17 cellular contexts compared by ENCODE assay signal in the genomic region with DNA sequence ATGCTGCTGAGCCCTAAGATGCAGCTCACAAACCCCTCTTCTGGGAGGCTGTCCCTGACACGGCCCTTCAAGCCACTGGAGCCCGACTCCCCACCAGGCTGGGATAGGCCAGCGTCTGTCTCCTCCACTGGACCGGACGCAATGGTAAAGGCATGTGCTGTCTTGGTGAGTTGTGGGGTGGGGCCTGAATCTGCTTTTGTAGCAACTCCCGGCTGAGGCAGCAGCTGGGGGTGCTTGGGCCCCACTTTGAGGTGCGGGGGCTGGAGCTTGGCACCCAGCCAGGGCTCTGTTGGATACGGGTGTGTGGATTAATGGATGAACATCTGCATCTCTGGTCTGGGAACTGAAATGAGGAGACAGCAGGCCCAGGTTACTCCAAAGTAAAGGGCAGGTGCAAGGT. TPM values are rescaled to one million over a fixed set of nuclear protein-coding genes. Genes with fewer than 3 reads are reported as not detected.
DNase-seq lines count a peak whose midpoint lies in the region; ATAC-seq lines count a peak whose summit lies in the region.
"Had no signal": no experiment of that assay in that cellular context is flagged by ENCODE, and none has a peak within 500 bp of the region (broad histone marks: within the 10 kb centered on the region; RNA-seq: fewer than 3 reads in every experiment).

No MANE protein-coding gene starts in this region.

- H3K27me3 Mint-ChIP-seq in central memory CD8-positive, alpha-beta T cell, result no peaks in the 10 kb centered on the region

- no peak overlapping the region for H2BK120ac ChIP-seq in neuronal stem cell (ENCODE audit: low read depth, low read length)

- H3K4me3 ChIP-seq in neuronal stem cell (ENCODE audit: low read length in 2 of 2), result no peak overlapping the region
- H3K4me3 ChIP-seq: cardiac muscle cell, Peyer's patch, right lobe of liver, thoracic aorta had no signal

- H4K91ac ChIP-seq in neuronal stem cell (ENCODE audit: low read depth, low read length, poor library complexity), result no peak overlapping the region

- no peak overlapping the region for H3K14ac ChIP-seq in neuronal stem cell (ENCODE audit: low read length)

- H2BK12ac ChIP-seq in neuronal stem cell (ENCODE audit: low read length), result peak overlapping the region; percentile 41

- H3K4me2 ChIP-seq in neuronal stem cell (ENCODE audit: insufficient read depth, low read length, poor library complexity, severe bottlenecking), result no peak overlapping the region

- H3K79me1 ChIP-seq in neuronal stem cell (ENCODE audit: low read depth, low read length), result peaks cover 6% of the 10 kb centered on the region

- H3K9me3 ChIP-seq in neuronal stem cell (replicated peaks in 1 of 2; ENCODE audit: control insufficient read depth in 2 of 2, insufficient read depth in 1 of 2, low read depth in 1 of 2, low read length in 2 of 2), result no peaks in the 10 kb centered on the region
- H3K9me3 ChIP-seq: Peyer's patch, right lobe of liver, thoracic aorta had no signal

- H3K4me1 Mint-ChIP-seq in central memory CD8-positive, alpha-beta T cell, result peaks cover 40% of the 10 kb centered on the region

- peak overlapping the region; percentile 25 for H3K4me3 Mint-ChIP-seq in central memory CD8-positive, alpha-beta T cell

- no peak overlapping the region for H3K27ac Mint-ChIP-seq in central memory CD8-positive, alpha-beta T cell (ENCODE audit: low read depth)

- no peak overlapping the region for H2AFZ ChIP-seq in neuronal stem cell (ENCODE audit: low read length)

- H2BK5ac ChIP-seq in neuronal stem cell (ENCODE audit: low read length), result peak overlapping the region; percentile 53

- H2AK5ac ChIP-seq in neuronal stem cell (ENCODE audit: low read depth, low read length), result no peak overlapping the region

- H3K4me1 ChIP-seq in neuronal stem cell (ENCODE audit: control insufficient read depth in 2 of 2, insufficient read depth in 1 of 2, low read depth in 1 of 2, low read length in 2 of 2), result peaks cover 8 to 12% of the 10 kb centered on the region in 2 donors
- H3K4me1 ChIP-seq: right lobe of liver had no signal

- no peak overlapping the region for H3K23ac ChIP-seq in neuronal stem cell (ENCODE audit: low read depth, low read length, poor library complexity)

- no peak overlapping the region for H3K4ac ChIP-seq in neuronal stem cell (ENCODE audit: low read length)

- no CpG with 5 or more reads among the region's 8 CpGs for WGBS in neuronal stem cell (ENCODE audit: extremely low coverage in 2 of 2, insufficient read length in 2 of 2, insufficient replicate concordance in 1 of 2), 2 donors

- no peak overlapping the region for H3K27ac ChIP-seq in neuronal stem cell (replicated peaks; ENCODE audit: low read length)
- H3K27ac ChIP-seq: 22Rv1, cardiac muscle cell, right lobe of liver, thoracic aorta had no signal

- H4K8ac ChIP-seq in neuronal stem cell (ENCODE audit: low read depth, low read length), result no peak overlapping the region

- no peaks in the 10 kb centered on the region for H3K9me3 Mint-ChIP-seq in central memory CD8-positive, alpha-beta T cell

- no peak overlapping the region for H3K9ac ChIP-seq in neuronal stem cell (ENCODE audit: low read depth, low read length, poor library complexity)

- no peak for ATAC-seq in central memory CD8-positive, alpha-beta T cell (replicated peaks; ENCODE audit: extremely low read depth, poor library complexity, severe bottlenecking)
- ATAC-seq in GM21619 (IDR thresholded peaks at IDR 0.05; ENCODE audit: unreplicated experiment), result no peak
- ATAC-seq in HG03571 (IDR thresholded peaks at IDR 0.05; ENCODE audit: unreplicated experiment), result no peak
- ATAC-seq: right lobe of liver had no signal

- peaks cover 0 to 2% (median 0%) of the 10 kb centered on the region in 3 experiments for H3K27me3 ChIP-seq in neuronal stem cell (ENCODE audit: control insufficient read depth in 3 of 3, insufficient read depth in 3 of 3, low read depth in 1 of 3, low read length in 3 of 3)
- H3K27me3 ChIP-seq: cardiac muscle cell, Peyer's patch, right lobe of liver had no signal

- peaks cover 22 to 43% of the 10 kb centered on the region in 2 donors for H3K36me3 ChIP-seq in neuronal stem cell (replicated peaks in 1 of 2; ENCODE audit: control insufficient read depth in 2 of 2, insufficient read depth in 2 of 2, low read length in 2 of 2)
- H3K36me3 ChIP-seq: cardiac muscle cell, right lobe of liver had no signal

- no peak overlapping the region for H2BK15ac ChIP-seq in neuronal stem cell (ENCODE audit: low read length)

- peaks cover 17% of the 10 kb centered on the region for H3K36me3 Mint-ChIP-seq in central memory CD8-positive, alpha-beta T cell (ENCODE audit: insufficient read depth)

- H3K18ac ChIP-seq in neuronal stem cell (ENCODE audit: low read length), result no peak overlapping the region

- DNase-seq in DMS 273 (lab: John Stamatoyannopoulos, UW; ENCODE audit: unreplicated experiment) (peak; percentile 75), DMS 273 treated with DMSO at 0.1 percent for 48 hours (lab: John Stamatoyannopoulos, UW) (no peak), NAMALWA (ENCODE audit: low spot score) (peak; percentile 36), neuronal stem cell (ENCODE audit: low spot score) (no peak), EL (no peak)
- no peak for DNase-seq in central memory CD8-positive, alpha-beta T cell (ENCODE audit: low spot score in 2 of 2)
- DNase-seq: activated T-cell treated with anti-CD3 and anti-CD28 coated beads, Interleukin-2, amount 50 U/mL, for 48 hours; DMS79; mesendoderm; NCI-H2107 had no signal

RNA-seq across cellular contexts. Expression of gene NLRC3, which starts 3.5 kb away (rescaled TPM):
- 0.10 TPM for polyA plus RNA-seq in neuronal stem cell (2013, experiment 1 of 2)
- polyA plus RNA-seq in neuronal stem cell (2013, experiment 2 of 2), result 0.06 TPM

RNA-seq across cellular contexts. Expression of gene SLX4, which starts 30.7 kb away (rescaled TPM):
- polyA plus RNA-seq in neuronal stem cell (2013, experiment 1 of 2), result 5.9 TPM
- 5.9 TPM for polyA plus RNA-seq in neuronal stem cell (2013, experiment 2 of 2)

Comparison
In these comparisons a context has a peak if more than half of its experiments do, and no peak if none do; other contexts are left out.
1. DNase-seq: peak in DMS 273 (single experiment) and NAMALWA (single experiment); none in DMS 273 treated with DMSO at 0.1 percent for 48 hours (single experiment), central memory CD8-positive, alpha-beta T cell (0 of 2), neuronal stem cell (single experiment) and EL (single experiment).